In the genomic region with DNA sequence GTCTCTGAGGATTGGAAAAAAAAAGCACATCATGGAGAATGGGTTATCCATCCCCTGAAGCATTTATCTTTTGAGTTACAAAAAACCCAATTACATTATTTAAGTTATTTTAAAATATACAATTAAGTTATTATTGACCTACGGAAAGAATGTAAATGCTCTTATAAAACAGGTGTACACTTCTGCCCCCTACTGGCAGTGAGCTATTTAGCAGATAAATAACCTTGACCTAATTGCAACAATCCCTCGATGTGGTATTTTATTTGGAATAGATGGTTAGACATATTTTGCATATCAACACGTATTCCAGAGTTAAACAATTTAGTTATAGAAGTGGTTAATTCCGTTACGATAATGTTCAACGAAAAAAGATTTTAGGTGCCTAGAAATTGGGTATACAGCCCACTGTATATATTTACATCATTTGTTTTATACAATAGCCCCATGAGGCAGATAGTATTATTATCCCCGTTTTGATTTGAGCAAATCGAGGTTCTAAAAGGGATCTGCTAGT, we compare ENCODE assay signal across 8 cellular contexts. TPM values are rescaled to one million over a fixed set of nuclear protein-coding genes. Genes with fewer than 3 reads are reported as not detected.
DNase-seq lines count a peak whose midpoint lies in the region; ATAC-seq and TF ChIP-seq lines count a peak whose summit lies in the region.

No MANE protein-coding gene starts in this region.

- no peaks in the 10 kb centered on the region for H3K9me2 ChIP-seq in GM23248 (ENCODE audit: insufficient read depth)

- peak overlapping the region; percentile 70 for H3K4me2 ChIP-seq in GM23248 (ENCODE audit: unreplicated experiment)

- no peaks in the 10 kb centered on the region for H3K36me3 ChIP-seq in GM23248 (ENCODE audit: low read depth)

- peak overlapping the region; percentile 86 for H3K27ac Mint-ChIP-seq in chondrocyte (ENCODE audit: unreplicated experiment)

- no peaks in the 10 kb centered on the region for H3K36me3 Mint-ChIP-seq in chondrocyte (ENCODE audit: low read depth)

- in situ Hi-C loops in GM23248 (cut with MboI): no loop called here

- H3K4me3 Mint-ChIP-seq in chondrocyte (ENCODE audit: unreplicated experiment): no peak overlapping the region

- H3K4me3 ChIP-seq in GM23248: peak overlapping the region; percentile 36; the same call in 1 of the 2 replicates

- no peaks in the 10 kb centered on the region for H3K79me2 ChIP-seq in GM23248 (ENCODE audit: insufficient read depth)

- H3K4me1 Mint-ChIP-seq in chondrocyte (ENCODE audit: low read depth): peaks cover 64% of the 10 kb centered on the region

- no peak for TF ChIP-seq POLR2A in GM18505 (IDR thresholded peaks at IDR 0.05; ENCODE audit: borderline replicate concordance, extremely low read depth, insufficient read depth, insufficient read length)

- peak; percentile 86 for TF ChIP-seq CTCF in chondrocyte (IDR thresholded peaks at IDR 0.05)

- H3K27ac ChIP-seq in GM23248: peak overlapping the region; percentile 80

- WGBS in GM23248 (ENCODE audit: low coverage in 1 of 2, low lambda C conversion rate in 2 of 2, missing lambda C conversion rate in 2 of 2), 2 experiments: 15 to 16% methylated on average over 8 of the region's 8 CpGs

- H3K27me3 ChIP-seq in GM23248 (replicated peaks; ENCODE audit: insufficient read depth): no peaks in the 10 kb centered on the region

- H3F3A ChIP-seq in GM23248 (ENCODE audit: insufficient read depth): peaks cover 36% of the 10 kb centered on the region

- DNase-seq in DMS53 treated with DMSO at 0.1 percent for 48 hours (lab: John Stamatoyannopoulos, UW; ENCODE audit: unreplicated experiment) (peak; percentile 18), GM23248 (peak; percentile 58), NCI-H82 treated with DMSO at 0.1 percent for 48 hours (lab: John Stamatoyannopoulos, UW; ENCODE audit: unreplicated experiment) (peak; percentile 8), chondrocyte (ENCODE audit: low spot score) (no peak), mucosa of gallbladder (ENCODE audit: low spot score) (peak; percentile 43), NCI-H2107 (lab: John Stamatoyannopoulos, UW) (no peak)

- H3K9me3 ChIP-seq in GM23248 (ENCODE audit: low read depth): no peaks in the 10 kb centered on the region

- peaks cover 34% of the 10 kb centered on the region for H3K4me1 ChIP-seq in GM23248 (ENCODE audit: insufficient read depth)

- H3K9ac ChIP-seq in GM23248: peak overlapping the region; percentile 5; the same call in 1 of the 2 replicates

- ATAC-seq in HG03159 (IDR thresholded peaks at IDR 0.05; ENCODE audit: unreplicated experiment): no peak
- ATAC-seq in GM18505 (IDR thresholded peaks at IDR 0.05; ENCODE audit: unreplicated experiment): no peak

- no peaks in the 10 kb centered on the region for H4K20me1 ChIP-seq in GM23248 (ENCODE audit: insufficient read depth)

- no peaks in the 10 kb centered on the region for H3K9me3 Mint-ChIP-seq in chondrocyte (ENCODE audit: low read depth)

- no peaks in the 10 kb centered on the region for H3K27me3 Mint-ChIP-seq in chondrocyte (ENCODE audit: low read depth)

- no peak overlapping the region for H2AFZ ChIP-seq in GM23248

RNA-seq across cellular contexts. Expression of a gene that starts 9.1 kb away (rescaled TPM):
- under 0.01 and 2.1 TPM in 2 replicates for total RNA-seq in GM23248 (2014; rRNA removed; shearing (Covaris generic))
- 0.81 and 1.1 TPM in 2 replicates for polyA plus RNA-seq in GM23248 (2016; fragmentation: Nextera tagmentation; extraction: Ambion mirVana)
- total RNA-seq in chondrocyte: 0.28 to 0.65 TPM (median 0.47 TPM) in 3 replicates
- not detected for total RNA-seq in mucosa of gallbladder

RNA-seq across cellular contexts. Expression of a gene that starts 48.6 kb away (rescaled TPM):
- not detected in 2 replicates for total RNA-seq in GM23248 (2014; rRNA removed; shearing (Covaris generic))
- polyA plus RNA-seq in GM23248 (2016; fragmentation: Nextera tagmentation; extraction: Ambion mirVana): not detected in 2 replicates
- total RNA-seq in chondrocyte: 0.45 to 1.9 TPM (median 0.79 TPM) in 3 replicates
- total RNA-seq in mucosa of gallbladder: 1.0 TPM

Comparison
In these comparisons a context has a peak if more than half of its experiments do, and no peak if none do; other contexts are left out.
1. DNase-seq: peak in DMS53 treated with DMSO at 0.1 percent for 48 hours (single experiment), GM23248 (single experiment), NCI-H82 treated with DMSO at 0.1 percent for 48 hours (single experiment) and mucosa of gallbladder (single experiment); none in chondrocyte (single experiment) and NCI-H2107 (single experiment).